Comparison of ENCODE assay signal across 8 cellular contexts in the genomic region with DNA sequence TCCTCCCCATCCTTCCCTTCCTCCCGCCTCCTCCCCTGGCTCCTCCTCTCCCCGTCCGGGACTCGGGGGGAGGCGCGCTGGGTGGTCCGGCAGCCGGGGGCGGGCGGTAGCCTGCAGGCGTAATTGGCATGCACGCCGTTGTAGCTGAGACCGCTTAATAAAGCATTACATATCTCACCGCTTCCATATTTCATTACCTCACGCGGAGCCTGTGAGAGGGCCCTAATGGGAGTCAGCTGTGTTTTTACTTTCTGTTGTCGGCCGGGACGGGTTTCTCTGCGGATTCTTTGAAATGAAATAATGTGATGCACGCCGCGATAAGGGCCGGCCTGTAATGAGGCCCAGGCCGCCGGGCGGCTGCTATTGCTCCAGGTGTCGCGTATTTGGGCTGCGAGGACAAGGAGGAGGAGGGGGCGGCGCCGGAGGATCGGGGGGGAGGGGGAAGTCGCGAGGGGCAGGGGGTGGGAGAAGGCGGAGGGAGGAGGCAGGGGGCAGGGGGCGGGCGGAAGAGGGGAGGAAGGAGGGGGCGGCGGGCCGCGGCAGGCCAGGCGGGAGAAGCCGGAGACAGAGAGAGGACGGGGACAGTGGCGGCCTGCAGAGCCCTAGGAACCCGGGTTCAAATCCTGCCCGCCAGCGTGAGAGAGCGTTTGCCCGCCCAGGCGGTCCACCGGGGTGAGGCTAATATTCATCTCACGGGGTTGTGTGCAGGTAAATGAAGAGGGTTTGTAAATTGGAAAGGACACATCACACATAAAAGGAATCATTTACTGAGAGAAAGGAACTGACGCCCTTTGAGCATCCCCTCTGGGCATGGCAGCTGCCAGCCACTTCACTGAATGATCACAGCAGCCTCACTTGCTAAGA.
DNase-seq lines count a peak whose midpoint lies in the region; ATAC-seq and TF ChIP-seq lines count a peak whose summit lies in the region.

No MANE protein-coding gene starts in this region.

- peaks cover 5% of the 10 kb centered on the region for H3K9me3 ChIP-seq in T-helper 17 cell (ENCODE audit: control insufficient read depth, low read length, poor library complexity, severe bottlenecking)

- peaks cover 2% of the 10 kb centered on the region for H3K4me1 Mint-ChIP-seq in activated CD4-positive, alpha-beta T cell treated with anti-CD3 and anti-CD28 coated beads for 36 hours
- peaks cover 13% of the 10 kb centered on the region for H3K4me1 Mint-ChIP-seq in T-helper 17 cell
- peaks cover 42% of the 10 kb centered on the region for H3K4me1 Mint-ChIP-seq in neural crest cell

- no peak overlapping the region for H3K27ac Mint-ChIP-seq in activated CD4-positive, alpha-beta T cell treated with anti-CD3 and anti-CD28 coated beads for 36 hours
- H3K27ac Mint-ChIP-seq in T-helper 17 cell (no peak overlapping the region), neural crest cell (ENCODE audit: unreplicated experiment) (peak overlapping the region; percentile 62)

- peaks cover 48% of the 10 kb centered on the region for H3K27me3 Mint-ChIP-seq in activated CD4-positive, alpha-beta T cell treated with anti-CD3 and anti-CD28 coated beads for 36 hours
- H3K27me3 Mint-ChIP-seq in T-helper 17 cell (peaks cover 66% of the 10 kb centered on the region), neural crest cell (ENCODE audit: low read depth) (peaks cover 4% of the 10 kb centered on the region)

- TF ChIP-seq CTCF in foreskin keratinocyte (conservative IDR thresholded peaks at IDR 0.05) (no peak), neural crest cell (conservative IDR thresholded peaks at IDR 0.05) (no peak)

- peak; percentile 19 for DNase-seq in activated CD4-positive, alpha-beta T cell treated with anti-CD3 and anti-CD28 coated beads for 36 hours
- no peak for DNase-seq in activated CD4-positive, alpha-beta T cell treated with anti-CD3 and anti-CD28 coated beads for 4 hours
- DNase-seq in T-helper 17 cell: no peak
- DNase-seq in foreskin keratinocyte: no peak
- DNase-seq in neural crest cell (ENCODE audit: low read depth, low spot score): peak; percentile 65

- intact Hi-C loops in activated CD4-positive, alpha-beta T cell treated with anti-CD3 and anti-CD28 coated beads for 36 hours (cut with DNase I, micrococcal nuclease): no loop called here

- no peaks in the 10 kb centered on the region for H3K4me1 ChIP-seq in foreskin keratinocyte

- peaks cover 66% of the 10 kb centered on the region for H3K27me3 ChIP-seq in foreskin keratinocyte

- CTCF ChIA-PET in activated CD4-positive, alpha-beta T cell treated with anti-CD3 and anti-CD28 coated beads for 36 hours (lab: Charles Lee): interaction anchor here (0.6 kb wide), 2 partner anchors 49 to 1090 kb away, joined by 3 read pairs; no protein-coding TSS in a partner anchor

- no peak overlapping the region for H3K27ac ChIP-seq in foreskin keratinocyte

- peak overlapping the region; percentile 26 for H3K4me3 Mint-ChIP-seq in activated CD4-positive, alpha-beta T cell treated with anti-CD3 and anti-CD28 coated beads for 36 hours
- H3K4me3 Mint-ChIP-seq in T-helper 17 cell (peak overlapping the region; percentile 84), neural crest cell (peak overlapping the region; percentile 86)

- H3K36me3 Mint-ChIP-seq in activated CD4-positive, alpha-beta T cell treated with anti-CD3 and anti-CD28 coated beads for 36 hours (ENCODE audit: low read depth): no peaks in the 10 kb centered on the region
- H3K36me3 Mint-ChIP-seq in T-helper 17 cell (ENCODE audit: low read depth) (peaks cover 8% of the 10 kb centered on the region), neural crest cell (ENCODE audit: low read depth) (peaks cover 5% of the 10 kb centered on the region)

- peak; percentile 26 for ATAC-seq in activated CD4-positive, alpha-beta T cell treated with anti-CD3 and anti-CD28 coated beads for 36 hours
- ATAC-seq in T-helper 17 cell: no peak
- peak; percentile 52 for ATAC-seq in foreskin keratinocyte
- no peak for ATAC-seq in HG02938 (IDR thresholded peaks at IDR 0.05; ENCODE audit: unreplicated experiment)
- ATAC-seq in HG02870 (IDR thresholded peaks at IDR 0.05; ENCODE audit: unreplicated experiment): no peak
- no peak for ATAC-seq in GM18498 (IDR thresholded peaks at IDR 0.05; ENCODE audit: unreplicated experiment)

- POLR2A ChIA-PET in activated CD4-positive, alpha-beta T cell treated with anti-CD3 and anti-CD28 coated beads for 36 hours (lab: Charles Lee): interaction anchor here (0.6 kb wide), 1 partner anchor 37 kb away, joined by 3 read pairs; no protein-coding TSS in a partner anchor

- H3K9me3 Mint-ChIP-seq in activated CD4-positive, alpha-beta T cell treated with anti-CD3 and anti-CD28 coated beads for 36 hours (ENCODE audit: low read depth): peaks cover 8% of the 10 kb centered on the region
- H3K9me3 Mint-ChIP-seq in neural crest cell: peaks cover 7% of the 10 kb centered on the region

Comparison
In these comparisons a context has a peak if more than half of its experiments do, and no peak if none do; other contexts are left out.
1. DNase-seq: peak in activated CD4-positive, alpha-beta T cell treated with anti-CD3 and anti-CD28 coated beads for 36 hours (single experiment) and neural crest cell (single experiment); none in activated CD4-positive, alpha-beta T cell treated with anti-CD3 and anti-CD28 coated beads for 4 hours (0 of 2), T-helper 17 cell (0 of 3) and foreskin keratinocyte (0 of 2).
2. ATAC-seq: peak in activated CD4-positive, alpha-beta T cell treated with anti-CD3 and anti-CD28 coated beads for 36 hours (single experiment) and foreskin keratinocyte (single experiment); none in T-helper 17 cell (single experiment), HG02938 (single experiment), HG02870 (single experiment) and GM18498 (single experiment).
3. H3K4me3 Mint-ChIP-seq: peak in every context shown above with its lines; median percentile 86 in neural crest cell; 84 in T-helper 17 cell; 26 in activated CD4-positive, alpha-beta T cell treated with anti-CD3 and anti-CD28 coated beads for 36 hours.